In the genomic region with DNA sequence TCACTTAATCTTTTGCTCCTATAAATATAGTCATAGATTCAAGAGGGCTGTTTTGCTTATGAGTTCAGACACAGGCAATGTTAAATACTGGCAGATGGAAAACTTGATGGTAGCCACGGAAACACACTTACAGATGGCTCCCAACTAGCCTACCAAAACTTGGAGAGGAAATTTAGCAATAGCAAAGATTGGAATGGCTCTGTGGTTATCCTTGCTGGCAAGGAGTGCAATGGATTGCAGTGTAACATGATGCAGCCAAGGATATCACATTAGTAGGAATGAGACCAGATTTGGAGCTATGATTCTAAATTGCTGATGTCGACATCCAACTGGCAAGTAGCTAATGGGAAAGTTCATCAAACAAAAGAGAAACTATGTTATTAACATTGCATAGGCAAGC, we compare ENCODE assay signal across 31 cellular contexts.
DNase-seq lines count a peak whose midpoint lies in the region; ATAC-seq and TF ChIP-seq lines count a peak whose summit lies in the region.
"Had no signal": no experiment of that assay in that cellular context is flagged by ENCODE, and none has a peak within 500 bp of the region (broad histone marks: within the 10 kb centered on the region; RNA-seq: fewer than 3 reads in every experiment).

No MANE protein-coding gene starts in this region.

- H3K9me3 ChIP-seq in adipocyte (ENCODE audit: control insufficient read depth, low read length), result no peaks in the 10 kb centered on the region
- H3K9me3 ChIP-seq in fibroblast of lung (ENCODE audit: control insufficient read depth, insufficient read depth, low read depth, low read length), result no peaks in the 10 kb centered on the region
- peaks cover 0 to 2% of the 10 kb centered on the region in 2 donors for H3K9me3 ChIP-seq in lung (ENCODE audit: control insufficient read depth in 2 of 2, insufficient read depth in 1 of 2, low read length in 1 of 2)
- no peaks in the 10 kb centered on the region for H3K9me3 ChIP-seq in BE2C
- H3K9me3 ChIP-seq: Caco-2, pancreas, suprapubic skin had no signal

- H3K36me3 ChIP-seq in adipocyte (ENCODE audit: control insufficient read depth, insufficient read depth, low read length, severe bottlenecking) (no peaks in the 10 kb centered on the region), fibroblast of lung (ENCODE audit: control insufficient read depth, insufficient read depth, low read length) (no peaks in the 10 kb centered on the region), lung (ENCODE audit: control insufficient read depth in 2 of 2, insufficient read depth in 2 of 2, low read length in 2 of 2) (no peaks in the 10 kb centered on the region), BE2C (no peaks in the 10 kb centered on the region)
- H3K36me3 ChIP-seq: pancreas, suprapubic skin had no signal

- no peak overlapping the region for H3K4me2 ChIP-seq in fibroblast of lung (ENCODE audit: extremely low read depth, insufficient read depth, low read length)

- H3K4me3 ChIP-seq in adipocyte (ENCODE audit: low read length) (no peak overlapping the region), fibroblast of lung (replicated peaks in 1 of 4; ENCODE audit: control extremely low read depth in 1 of 4, insufficient read depth in 1 of 4, low read depth in 3 of 4, low read length in 4 of 4) (no peak overlapping the region), lung (no peak overlapping the region), BE2C (ENCODE audit: low read depth, low read length) (no peak overlapping the region)
- H3K4me3 ChIP-seq: dorsolateral prefrontal cortex, pancreas, SK-N-MC, suprapubic skin had no signal

- H3K27me3 ChIP-seq in adipocyte (replicated peaks; ENCODE audit: control insufficient read depth, insufficient read depth, low read length) (peaks cover 10% of the 10 kb centered on the region), fibroblast of lung (ENCODE audit: control insufficient read depth, insufficient read depth, low read length) (no peaks in the 10 kb centered on the region), lung (ENCODE audit: control insufficient read depth, insufficient read depth) (no peaks in the 10 kb centered on the region), BE2C (no peaks in the 10 kb centered on the region)
- H3K27me3 ChIP-seq: suprapubic skin had no signal

- no peak for TF ChIP-seq CTCF in fibroblast of lung (conservative IDR thresholded peaks at IDR 0.05 in 1 of 2, IDR thresholded peaks at IDR 0.05 in 1 of 2; ENCODE audit: low read depth in 1 of 2, low read length in 2 of 2)
- no peak for TF ChIP-seq CTCF in lung (IDR thresholded peaks at IDR 0.05; ENCODE audit: control extremely low read depth, extremely low read depth)
- TF ChIP-seq CTCF in BE2C (IDR thresholded peaks at IDR 0.05; ENCODE audit: low read depth, low read length), result no peak

- ATAC-seq in lung (ENCODE audit: insufficient read depth, low FRiP score) (peak; percentile 6), HG02970 (IDR thresholded peaks at IDR 0.05; ENCODE audit: low FRiP score, unreplicated experiment) (no peak)
- ATAC-seq: activated CD4-positive, CD25-positive, alpha-beta regulatory T cell treated with anti-CD3 and anti-CD28 coated beads, Interleukin-2, amount 50 U/mL, for 24 hours; activated naive CD8-positive, alpha-beta T cell treated with anti-CD3 and anti-CD28 coated beads, Interleukin-2, amount 50 U/mL, for 24 hours; stimulated activated effector memory CD8-positive, alpha-beta T cell treated with anti-CD3 and anti-CD28 coated beads, Interleukin-12 subunit alpha, Interleukin-12 subunit beta, amount 100 ng/mL, for 72 hours; T-helper 17 cell had no signal

- DNase-seq in DMS 273 treated with DMSO at 0.1 percent for 48 hours (lab: John Stamatoyannopoulos, UW) (peak; percentile 38), adipocyte (ENCODE audit: low read depth) (peak; percentile 5), fibroblast of lung (ENCODE audit: low read depth in 2 of 2) (peak; percentile 28 to 98), lung (ENCODE audit: low spot score) (no peak), dedifferentiated amniotic fluid mesenchymal stem cell (ENCODE audit: extremely low spot score) (no peak), NCI-H82 treated with DMSO at 0.1 percent for 48 hours (lab: John Stamatoyannopoulos, UW; ENCODE audit: unreplicated experiment) (no peak), BE2C (no peak)
- DNase-seq: activated CD4-positive, alpha-beta memory T cell treated with anti-CD3 and anti-CD28 coated beads for 36 hours; activated effector memory CD4-positive, alpha-beta T cell treated with Interleukin-2 at 50 U/mL for 16 hours; activated naive CD8-positive, alpha-beta T cell treated with anti-CD3 and anti-CD28 coated beads, Interleukin-2, amount 50 U/mL, for 24 hours; Caco-2; central memory CD4-positive, alpha-beta T cell; DND-41; dorsolateral prefrontal cortex; H7; head of caudate nucleus; NCI-H1092 treated with DMSO at 0.1 percent for 48 hours; NCI-H2029; NCI-H345; NCI-H82; pancreas; retina; RPMI8226; stimulated activated CD4-positive, alpha-beta T cell treated with anti-CD3 and anti-CD28 coated beads, Interleukin-4, amount 100 ng/mL, for 24 hours; T-helper 17 cell had no signal

- H3K4me1 ChIP-seq in adipocyte (ENCODE audit: control insufficient read depth, insufficient read depth, low read length) (no peaks in the 10 kb centered on the region), fibroblast of lung (ENCODE audit: control insufficient read depth, extremely low read depth, insufficient read depth, low read length) (no peaks in the 10 kb centered on the region), lung (ENCODE audit: control insufficient read depth in 2 of 2, insufficient read depth in 2 of 2, low read length in 2 of 2) (no peaks in the 10 kb centered on the region), BE2C (no peaks in the 10 kb centered on the region)
- H3K4me1 ChIP-seq: Caco-2, pancreas, suprapubic skin had no signal

- no peaks in the 10 kb centered on the region for H4K20me1 ChIP-seq in fibroblast of lung (ENCODE audit: control insufficient read depth, extremely low read depth, insufficient read depth, low read length)

- H3K9ac ChIP-seq in adipocyte (ENCODE audit: low read length) (no peak overlapping the region), fibroblast of lung (ENCODE audit: insufficient read depth, low read length) (no peak overlapping the region)

- H3K27ac ChIP-seq in fibroblast of lung (ENCODE audit: insufficient read depth, low read length), result no peak overlapping the region
- no peak overlapping the region for H3K27ac ChIP-seq in lung (ENCODE audit: low read depth in 1 of 2, low read length in 1 of 2)
- H3K27ac ChIP-seq: C4-2B, dorsolateral prefrontal cortex, pancreas, SK-N-MC, suprapubic skin had no signal

- WGBS in lung, 2 donors, result 62 to 70% methylated on average over 2 of the region's 2 CpGs

- H3K79me2 ChIP-seq in fibroblast of lung (ENCODE audit: control insufficient read depth, insufficient read depth, low read length), result no peaks in the 10 kb centered on the region

- no peak overlapping the region for H2AFZ ChIP-seq in fibroblast of lung (ENCODE audit: low read length)

Comparison
In these comparisons a context has a peak if more than half of its experiments do, and no peak if none do; other contexts are left out.
1. DNase-seq: peak in DMS 273 treated with DMSO at 0.1 percent for 48 hours (single experiment), adipocyte (single experiment) and fibroblast of lung (2 of 2); none in lung (single experiment), dedifferentiated amniotic fluid mesenchymal stem cell (single experiment), NCI-H82 treated with DMSO at 0.1 percent for 48 hours (single experiment) and BE2C (single experiment).